Comparison of ENCODE assay signal across 1 cellular context in the genomic region with DNA sequence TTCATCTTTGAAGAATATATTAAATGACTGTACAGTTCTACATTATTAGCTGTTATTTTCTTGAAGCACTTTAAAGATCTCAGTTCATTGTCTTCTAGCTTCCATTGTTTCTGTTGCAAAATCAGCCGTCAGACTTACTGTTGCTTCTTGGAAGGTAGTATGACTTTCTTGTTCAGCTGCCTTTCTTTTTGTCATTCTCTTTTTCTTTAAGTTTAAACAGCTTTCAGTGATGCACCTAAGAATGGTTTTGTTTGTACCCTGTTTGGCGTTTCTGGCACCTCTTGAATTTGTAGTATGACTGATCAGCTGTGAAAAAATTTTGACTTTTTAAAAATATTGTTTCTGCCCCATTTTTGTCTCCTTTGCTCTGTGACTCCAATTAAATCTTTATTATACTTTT.
TF ChIP-seq lines count a peak whose summit lies in the region.

No MANE protein-coding gene starts in this region.

TF ChIP-seq in K562, 482 proteins besides CTCF, POLR2A, EP300 and RAD21 (continues in another document):
- TF ChIP-seq ARNT (IDR thresholded peaks at IDR 0.05), result peak; percentile 57 to 68; a peak in 2 of 4 replicates
- 0 out of 2 replicates have a peak, but pooled peaks have one; percentile 42 for TF ChIP-seq PYGO2 (tag; IDR thresholded peaks at IDR 0.05)
- peak; percentile 98 for TF ChIP-seq XRCC3 (IDR thresholded peaks at IDR 0.05)
- TF ChIP-seq STAT5A (IDR thresholded peaks at IDR 0.05; ENCODE audit: borderline replicate concordance, low read length), result peak; percentile 50
- TF ChIP-seq FOXK2 (conservative IDR thresholded peaks at IDR 0.05 in 1 of 2, IDR thresholded peaks at IDR 0.05 in 1 of 2; ENCODE audit: low read depth in 2 of 2), result 0 out of 4 replicates have a peak, but pooled peaks of 1 of the 2 experiments have one; percentile 12
- TF ChIP-seq NONO (IDR thresholded peaks at IDR 0.05; ENCODE audit: low read depth in 2 of 2, low read length in 1 of 2), result no peak
- TF ChIP-seq ZNF121 (CRISPR knock-in tag; conservative IDR thresholded peaks at IDR 0.05), result no peak
- TF ChIP-seq, protein P1, sequence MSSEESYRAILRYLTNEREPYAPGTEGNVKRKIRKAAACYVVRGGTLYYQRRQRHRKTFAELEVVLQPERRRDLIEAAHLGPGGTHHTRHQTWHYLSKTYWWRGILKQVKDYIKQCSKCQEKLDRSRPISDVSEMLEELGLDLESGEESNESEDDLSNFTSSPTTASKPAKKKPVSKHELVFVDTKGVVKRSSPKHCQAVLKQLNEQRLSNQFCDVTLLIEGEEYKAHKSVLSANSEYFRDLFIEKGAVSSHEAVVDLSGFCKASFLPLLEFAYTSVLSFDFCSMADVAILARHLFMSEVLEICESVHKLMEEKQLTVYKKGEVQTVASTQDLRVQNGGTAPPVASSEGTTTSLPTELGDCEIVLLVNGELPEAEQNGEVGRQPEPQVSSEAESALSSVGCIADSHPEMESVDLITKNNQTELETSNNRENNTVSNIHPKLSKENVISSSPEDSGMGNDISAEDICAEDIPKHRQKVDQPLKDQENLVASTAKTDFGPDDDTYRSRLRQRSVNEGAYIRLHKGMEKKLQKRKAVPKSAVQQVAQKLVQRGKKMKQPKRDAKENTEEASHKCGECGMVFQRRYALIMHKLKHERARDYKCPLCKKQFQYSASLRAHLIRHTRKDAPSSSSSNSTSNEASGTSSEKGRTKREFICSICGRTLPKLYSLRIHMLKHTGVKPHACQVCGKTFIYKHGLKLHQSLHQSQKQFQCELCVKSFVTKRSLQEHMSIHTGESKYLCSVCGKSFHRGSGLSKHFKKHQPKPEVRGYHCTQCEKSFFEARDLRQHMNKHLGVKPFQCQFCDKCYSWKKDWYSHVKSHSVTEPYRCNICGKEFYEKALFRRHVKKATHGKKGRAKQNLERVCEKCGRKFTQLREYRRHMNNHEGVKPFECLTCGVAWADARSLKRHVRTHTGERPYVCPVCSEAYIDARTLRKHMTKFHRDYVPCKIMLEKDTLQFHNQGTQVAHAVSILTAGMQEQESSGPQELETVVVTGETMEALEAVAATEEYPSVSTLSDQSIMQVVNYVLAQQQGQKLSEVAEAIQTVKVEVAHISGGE (CRISPR knock-in tag; IDR thresholded peaks at IDR 0.05), result 0 out of 6 replicates have a peak, but pooled peaks of 1 of the 3 experiments have one; percentile 34
- TF ChIP-seq NFRKB (IDR thresholded peaks at IDR 0.05; ENCODE audit: low read depth), result no peak
- peak; percentile 47 for TF ChIP-seq FIP1L1 (IDR thresholded peaks at IDR 0.05; ENCODE audit: low read depth, low read length, poor library complexity, severe bottlenecking)
- 0 out of 2 replicates have a peak, but pooled peaks have one; percentile 26 for TF ChIP-seq HDAC2 (IDR thresholded peaks at IDR 0.05)
- peak; percentile 100 for TF ChIP-seq TRIM28 (IDR thresholded peaks at IDR 0.05)
- TF ChIP-seq, protein P2, sequence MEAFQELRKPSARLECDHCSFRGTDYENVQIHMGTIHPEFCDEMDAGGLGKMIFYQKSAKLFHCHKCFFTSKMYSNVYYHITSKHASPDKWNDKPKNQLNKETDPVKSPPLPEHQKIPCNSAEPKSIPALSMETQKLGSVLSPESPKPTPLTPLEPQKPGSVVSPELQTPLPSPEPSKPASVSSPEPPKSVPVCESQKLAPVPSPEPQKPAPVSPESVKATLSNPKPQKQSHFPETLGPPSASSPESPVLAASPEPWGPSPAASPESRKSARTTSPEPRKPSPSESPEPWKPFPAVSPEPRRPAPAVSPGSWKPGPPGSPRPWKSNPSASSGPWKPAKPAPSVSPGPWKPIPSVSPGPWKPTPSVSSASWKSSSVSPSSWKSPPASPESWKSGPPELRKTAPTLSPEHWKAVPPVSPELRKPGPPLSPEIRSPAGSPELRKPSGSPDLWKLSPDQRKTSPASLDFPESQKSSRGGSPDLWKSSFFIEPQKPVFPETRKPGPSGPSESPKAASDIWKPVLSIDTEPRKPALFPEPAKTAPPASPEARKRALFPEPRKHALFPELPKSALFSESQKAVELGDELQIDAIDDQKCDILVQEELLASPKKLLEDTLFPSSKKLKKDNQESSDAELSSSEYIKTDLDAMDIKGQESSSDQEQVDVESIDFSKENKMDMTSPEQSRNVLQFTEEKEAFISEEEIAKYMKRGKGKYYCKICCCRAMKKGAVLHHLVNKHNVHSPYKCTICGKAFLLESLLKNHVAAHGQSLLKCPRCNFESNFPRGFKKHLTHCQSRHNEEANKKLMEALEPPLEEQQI (IDR thresholded peaks at IDR 0.05), result peak; percentile 88
- TF ChIP-seq PHF21A (IDR thresholded peaks at IDR 0.05; ENCODE audit: borderline replicate concordance, low read depth), result 0 out of 2 replicates have a peak, but pooled peaks have one; percentile 20
- TF ChIP-seq RBM25 (IDR thresholded peaks at IDR 0.05; ENCODE audit: low read depth, low read length, severe bottlenecking), result peak; percentile 43
- peak in 1 of 2 experiments; percentile 100; a peak in 2 of 3 replicates for TF ChIP-seq CBX3 (IDR thresholded peaks at IDR 0.05; ENCODE audit: borderline replicate concordance in 1 of 2, low read length in 2 of 2)
- TF ChIP-seq, protein P3, sequence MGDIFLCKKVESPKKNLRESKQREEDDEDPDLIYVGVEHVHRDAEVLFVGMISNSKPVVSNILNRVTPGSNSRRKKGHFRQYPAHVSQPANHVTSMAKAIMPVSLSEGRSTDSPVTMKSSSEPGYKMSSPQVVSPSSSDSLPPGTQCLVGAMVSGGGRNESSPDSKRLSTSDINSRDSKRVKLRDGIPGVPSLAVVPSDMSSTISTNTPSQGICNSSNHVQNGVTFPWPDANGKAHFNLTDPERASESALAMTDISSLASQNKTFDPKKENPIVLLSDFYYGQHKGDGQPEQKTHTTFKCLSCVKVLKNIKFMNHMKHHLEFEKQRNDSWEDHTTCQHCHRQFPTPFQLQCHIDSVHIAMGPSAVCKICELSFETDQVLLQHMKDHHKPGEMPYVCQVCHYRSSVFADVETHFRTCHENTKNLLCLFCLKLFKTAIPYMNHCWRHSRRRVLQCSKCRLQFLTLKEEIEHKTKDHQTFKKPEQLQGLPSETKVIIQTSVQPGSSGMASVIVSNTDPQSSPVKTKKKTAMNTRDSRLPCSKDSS (IDR thresholded peaks at IDR 0.05; ENCODE audit: low read depth, partially characterized antibody), result peak; percentile 92
- 0 out of 2 replicates have a peak, but pooled peaks have one; percentile 35 for TF ChIP-seq ZNF23 (CRISPR knock-in tag; IDR thresholded peaks at IDR 0.05)
- TF ChIP-seq ZNF175 (CRISPR knock-in tag; IDR thresholded peaks at IDR 0.05; ENCODE audit: low read depth), result no peak
- no peak for TF ChIP-seq RFX1 (IDR thresholded peaks at IDR 0.05)
- TF ChIP-seq, protein P4, sequence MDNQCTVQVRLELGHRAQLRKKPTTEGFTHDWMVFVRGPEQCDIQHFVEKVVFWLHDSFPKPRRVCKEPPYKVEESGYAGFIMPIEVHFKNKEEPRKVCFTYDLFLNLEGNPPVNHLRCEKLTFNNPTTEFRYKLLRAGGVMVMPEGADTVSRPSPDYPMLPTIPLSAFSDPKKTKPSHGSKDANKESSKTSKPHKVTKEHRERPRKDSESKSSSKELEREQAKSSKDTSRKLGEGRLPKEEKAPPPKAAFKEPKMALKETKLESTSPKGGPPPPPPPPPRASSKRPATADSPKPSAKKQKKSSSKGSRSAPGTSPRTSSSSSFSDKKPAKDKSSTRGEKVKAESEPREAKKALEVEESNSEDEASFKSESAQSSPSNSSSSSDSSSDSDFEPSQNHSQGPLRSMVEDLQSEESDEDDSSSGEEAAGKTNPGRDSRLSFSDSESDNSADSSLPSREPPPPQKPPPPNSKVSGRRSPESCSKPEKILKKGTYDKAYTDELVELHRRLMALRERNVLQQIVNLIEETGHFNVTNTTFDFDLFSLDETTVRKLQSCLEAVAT (IDR thresholded peaks at IDR 0.05), result peak in 1 of 2 experiments; percentile 65; a peak in 1 of 4 replicates
- 0 out of 2 replicates have a peak, but pooled peaks have one; percentile 7 for TF ChIP-seq GATAD2B (IDR thresholded peaks at IDR 0.05; ENCODE audit: borderline replicate concordance)
- 0 out of 2 replicates have a peak, but pooled peaks have one; percentile 46 for TF ChIP-seq ZNF644 (tag; IDR thresholded peaks at IDR 0.05; ENCODE audit: low read depth)
- TF ChIP-seq ZEB2 (IDR thresholded peaks at IDR 0.05), result peak; percentile 60; the same call in 1 of the 2 replicates
- TF ChIP-seq RCOR1 (IDR thresholded peaks at IDR 0.05; ENCODE audit: borderline replicate concordance in 1 of 2, low read depth in 2 of 2, low read length in 2 of 2), result peak in 1 of 2 experiments; percentile 40; a peak in 1 of 4 replicates
- TF ChIP-seq, protein P5, sequence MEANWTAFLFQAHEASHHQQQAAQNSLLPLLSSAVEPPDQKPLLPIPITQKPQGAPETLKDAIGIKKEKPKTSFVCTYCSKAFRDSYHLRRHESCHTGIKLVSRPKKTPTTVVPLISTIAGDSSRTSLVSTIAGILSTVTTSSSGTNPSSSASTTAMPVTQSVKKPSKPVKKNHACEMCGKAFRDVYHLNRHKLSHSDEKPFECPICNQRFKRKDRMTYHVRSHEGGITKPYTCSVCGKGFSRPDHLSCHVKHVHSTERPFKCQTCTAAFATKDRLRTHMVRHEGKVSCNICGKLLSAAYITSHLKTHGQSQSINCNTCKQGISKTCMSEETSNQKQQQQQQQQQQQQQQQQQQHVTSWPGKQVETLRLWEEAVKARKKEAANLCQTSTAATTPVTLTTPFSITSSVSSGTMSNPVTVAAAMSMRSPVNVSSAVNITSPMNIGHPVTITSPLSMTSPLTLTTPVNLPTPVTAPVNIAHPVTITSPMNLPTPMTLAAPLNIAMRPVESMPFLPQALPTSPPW (CRISPR knock-in tag; IDR thresholded peaks at IDR 0.05), result 0 out of 2 replicates have a peak, but pooled peaks have one; percentile 12
- TF ChIP-seq TRIM24 (IDR thresholded peaks at IDR 0.05), result peak; percentile 91 to 96
- TF ChIP-seq, protein P6, sequence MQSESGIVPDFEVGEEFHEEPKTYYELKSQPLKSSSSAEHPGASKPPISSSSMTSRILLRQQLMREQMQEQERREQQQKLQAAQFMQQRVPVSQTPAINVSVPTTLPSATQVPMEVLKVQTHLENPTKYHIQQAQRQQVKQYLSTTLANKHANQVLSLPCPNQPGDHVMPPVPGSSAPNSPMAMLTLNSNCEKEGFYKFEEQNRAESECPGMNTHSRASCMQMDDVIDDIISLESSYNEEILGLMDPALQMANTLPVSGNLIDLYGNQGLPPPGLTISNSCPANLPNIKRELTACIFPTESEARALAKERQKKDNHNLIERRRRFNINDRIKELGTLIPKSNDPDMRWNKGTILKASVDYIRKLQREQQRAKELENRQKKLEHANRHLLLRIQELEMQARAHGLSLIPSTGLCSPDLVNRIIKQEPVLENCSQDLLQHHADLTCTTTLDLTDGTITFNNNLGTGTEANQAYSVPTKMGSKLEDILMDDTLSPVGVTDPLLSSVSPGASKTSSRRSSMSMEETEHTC (IDR thresholded peaks at IDR 0.05), result no peak
- TF ChIP-seq ZNF165 (CRISPR knock-in tag; IDR thresholded peaks at IDR 0.05; ENCODE audit: borderline replicate concordance), result no peak
- TF ChIP-seq TEAD4 (IDR thresholded peaks at IDR 0.05; ENCODE audit: low read length), result peak; percentile 43; the same call in 1 of the 2 replicates
- TF ChIP-seq TEAD4 (CRISPR knock-in tag; IDR thresholded peaks at IDR 0.05; ENCODE audit: borderline replicate concordance), result no peak
- TF ChIP-seq EHMT2 (IDR thresholded peaks at IDR 0.05), result peak; percentile 80
- TF ChIP-seq DACH1 (IDR thresholded peaks at IDR 0.05; ENCODE audit: partially characterized antibody), result peak; percentile 55
- TF ChIP-seq TBL1XR1 (IDR thresholded peaks at IDR 0.05; ENCODE audit: low read length in 2 of 2), result 0 out of 4 replicates have a peak, but pooled peaks of 1 of the 2 experiments have one; percentile 8
- TF ChIP-seq JUN (IDR thresholded peaks at IDR 0.05; ENCODE audit: borderline replicate concordance, low read depth, low read length), result peak; percentile 38; the same call in 1 of the 2 replicates
- no peak for TF ChIP-seq JUN (CRISPR knock-in tag; IDR thresholded peaks at IDR 0.05; ENCODE audit: borderline replicate concordance)
- TF ChIP-seq CBX5 (IDR thresholded peaks at IDR 0.05; ENCODE audit: borderline replicate concordance, low read depth), result peak; percentile 100
- 0 out of 2 replicates have a peak, but pooled peaks have one; percentile 3 for TF ChIP-seq KHSRP (IDR thresholded peaks at IDR 0.05)
- TF ChIP-seq, protein P7, sequence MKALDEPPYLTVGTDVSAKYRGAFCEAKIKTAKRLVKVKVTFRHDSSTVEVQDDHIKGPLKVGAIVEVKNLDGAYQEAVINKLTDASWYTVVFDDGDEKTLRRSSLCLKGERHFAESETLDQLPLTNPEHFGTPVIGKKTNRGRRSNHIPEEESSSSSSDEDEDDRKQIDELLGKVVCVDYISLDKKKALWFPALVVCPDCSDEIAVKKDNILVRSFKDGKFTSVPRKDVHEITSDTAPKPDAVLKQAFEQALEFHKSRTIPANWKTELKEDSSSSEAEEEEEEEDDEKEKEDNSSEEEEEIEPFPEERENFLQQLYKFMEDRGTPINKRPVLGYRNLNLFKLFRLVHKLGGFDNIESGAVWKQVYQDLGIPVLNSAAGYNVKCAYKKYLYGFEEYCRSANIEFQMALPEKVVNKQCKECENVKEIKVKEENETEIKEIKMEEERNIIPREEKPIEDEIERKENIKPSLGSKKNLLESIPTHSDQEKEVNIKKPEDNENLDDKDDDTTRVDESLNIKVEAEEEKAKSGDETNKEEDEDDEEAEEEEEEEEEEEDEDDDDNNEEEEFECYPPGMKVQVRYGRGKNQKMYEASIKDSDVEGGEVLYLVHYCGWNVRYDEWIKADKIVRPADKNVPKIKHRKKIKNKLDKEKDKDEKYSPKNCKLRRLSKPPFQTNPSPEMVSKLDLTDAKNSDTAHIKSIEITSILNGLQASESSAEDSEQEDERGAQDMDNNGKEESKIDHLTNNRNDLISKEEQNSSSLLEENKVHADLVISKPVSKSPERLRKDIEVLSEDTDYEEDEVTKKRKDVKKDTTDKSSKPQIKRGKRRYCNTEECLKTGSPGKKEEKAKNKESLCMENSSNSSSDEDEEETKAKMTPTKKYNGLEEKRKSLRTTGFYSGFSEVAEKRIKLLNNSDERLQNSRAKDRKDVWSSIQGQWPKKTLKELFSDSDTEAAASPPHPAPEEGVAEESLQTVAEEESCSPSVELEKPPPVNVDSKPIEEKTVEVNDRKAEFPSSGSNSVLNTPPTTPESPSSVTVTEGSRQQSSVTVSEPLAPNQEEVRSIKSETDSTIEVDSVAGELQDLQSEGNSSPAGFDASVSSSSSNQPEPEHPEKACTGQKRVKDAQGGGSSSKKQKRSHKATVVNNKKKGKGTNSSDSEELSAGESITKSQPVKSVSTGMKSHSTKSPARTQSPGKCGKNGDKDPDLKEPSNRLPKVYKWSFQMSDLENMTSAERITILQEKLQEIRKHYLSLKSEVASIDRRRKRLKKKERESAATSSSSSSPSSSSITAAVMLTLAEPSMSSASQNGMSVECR (CRISPR knock-in tag; IDR thresholded peaks at IDR 0.05), result no peak
- no peak for TF ChIP-seq SMC3 (conservative IDR thresholded peaks at IDR 0.05; ENCODE audit: insufficient read depth, low read depth, low read length)
- TF ChIP-seq NBN (IDR thresholded peaks at IDR 0.05; ENCODE audit: low read depth), result peak; percentile 78
- TF ChIP-seq, protein P8, sequence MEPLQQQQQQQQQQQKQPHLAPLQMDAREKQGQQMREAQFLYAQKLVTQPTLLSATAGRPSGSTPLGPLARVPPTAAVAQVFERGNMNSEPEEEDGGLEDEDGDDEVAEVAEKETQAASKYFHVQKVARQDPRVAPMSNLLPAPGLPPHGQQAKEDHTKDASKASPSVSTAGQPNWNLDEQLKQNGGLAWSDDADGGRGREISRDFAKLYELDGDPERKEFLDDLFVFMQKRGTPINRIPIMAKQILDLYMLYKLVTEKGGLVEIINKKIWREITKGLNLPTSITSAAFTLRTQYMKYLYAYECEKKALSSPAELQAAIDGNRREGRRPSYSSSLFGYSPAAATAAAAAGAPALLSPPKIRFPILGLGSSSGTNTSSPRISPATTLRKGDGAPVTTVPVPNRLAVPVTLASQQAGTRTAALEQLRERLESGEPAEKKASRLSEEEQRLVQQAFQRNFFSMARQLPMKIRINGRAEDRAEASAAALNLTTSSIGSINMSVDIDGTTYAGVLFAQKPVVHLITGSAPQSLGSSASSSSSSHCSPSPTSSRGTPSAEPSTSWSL (CRISPR knock-in tag; IDR thresholded peaks at IDR 0.05; ENCODE audit: borderline replicate concordance), result no peak
